Comparison of ENCODE assay signal across 6 cellular contexts in genomic region chr19:2266183-2266993, GRCh38. TPM values are rescaled to one million over a fixed set of nuclear protein-coding genes. Genes with fewer than 3 reads are reported as not detected.
DNase-seq lines count a peak whose midpoint lies in the region; ATAC-seq and TF ChIP-seq lines count a peak whose summit lies in the region.

No MANE protein-coding gene starts in this region.

- peak overlapping the region; percentile 62 for H3K4me3 ChIP-seq in DOHH2 (ENCODE audit: low read length)
- H3K4me3 ChIP-seq in coronary artery = peak overlapping the region; percentile 27

- TF ChIP-seq CTCF in DOHH2 (IDR thresholded peaks at IDR 0.05; ENCODE audit: low read depth, low read length, poor library complexity, severe bottlenecking) = no peak
- no peak for TF ChIP-seq CTCF in coronary artery (IDR thresholded peaks at IDR 0.05)
- TF ChIP-seq CTCF in progenitor cell of endocrine pancreas (IDR thresholded peaks at IDR 0.05; ENCODE audit: unreplicated experiment) = no peak

- peaks cover 19% of the 10 kb centered on the region for H3K36me3 ChIP-seq in DOHH2 (ENCODE audit: control insufficient read depth, low read length)

- H3K4me1 ChIP-seq in DOHH2 (ENCODE audit: control insufficient read depth, low read length) = peaks cover 64% of the 10 kb centered on the region

- peaks cover 17% of the 10 kb centered on the region for H3F3A ChIP-seq in DOHH2 (ENCODE audit: control insufficient read depth, insufficient read depth)

- H3K36me3 Mint-ChIP-seq in progenitor cell of endocrine pancreas (ENCODE audit: insufficient read depth) = peaks cover under 1% of the 10 kb centered on the region

- no peaks in the 10 kb centered on the region for H3K27me3 ChIP-seq in DOHH2 (ENCODE audit: control insufficient read depth, low read length)

- H3K27me3 Mint-ChIP-seq in progenitor cell of endocrine pancreas = no peaks in the 10 kb centered on the region

- no peaks in the 10 kb centered on the region for H3K9me3 ChIP-seq in DOHH2 (ENCODE audit: control insufficient read depth, insufficient read depth, low read length)

- H3K4me3 Mint-ChIP-seq in progenitor cell of endocrine pancreas (ENCODE audit: low read depth) = peak overlapping the region; percentile 21

- peak overlapping the region; percentile 20 for H3K27ac Mint-ChIP-seq in progenitor cell of endocrine pancreas

- peaks cover 12% of the 10 kb centered on the region; the same call in 1 of the 2 replicates for H4K20me1 ChIP-seq in DOHH2 (ENCODE audit: control insufficient read depth, insufficient read depth, low read depth, low read length)

- peak overlapping the region; percentile 71 for H3K27ac ChIP-seq in DOHH2 (ENCODE audit: low read depth, low read length)
- H3K27ac ChIP-seq in coronary artery = peak overlapping the region; percentile 26 to 65

- no peaks in the 10 kb centered on the region for H3K9me3 Mint-ChIP-seq in progenitor cell of endocrine pancreas (ENCODE audit: low read depth)

- H3K4me1 Mint-ChIP-seq in progenitor cell of endocrine pancreas (ENCODE audit: low read depth) = peaks cover 3% of the 10 kb centered on the region

- no peak for ATAC-seq in activated CD4-positive, CD25-positive, alpha-beta regulatory T cell treated with anti-CD3 and anti-CD28 coated beads, Interleukin-2, amount 50 U/mL, for 24 hours

- no peaks in the 10 kb centered on the region for H3K9me2 ChIP-seq in DOHH2 (replicated peaks; ENCODE audit: control insufficient read depth, low read length)

- peak overlapping the region; percentile 95 for H3K4me2 ChIP-seq in DOHH2 (ENCODE audit: low read length)

- H3K79me2 ChIP-seq in DOHH2 (ENCODE audit: control insufficient read depth, low read length) = peaks cover 41% of the 10 kb centered on the region

- peak; percentile 51 for DNase-seq in NCI-H1092 (lab: John Stamatoyannopoulos, UW)
- no peak for DNase-seq in coronary artery (ENCODE audit: low spot score)
- DNase-seq in progenitor cell of endocrine pancreas (ENCODE audit: low spot score, unreplicated experiment) = no peak
- DNase-seq in NCI-H1105 treated with DMSO at 0.1 percent for 48 hours (lab: John Stamatoyannopoulos, UW) = no peak

RNA-seq across cellular contexts. Expression of gene JSRP1, which starts 10.2 kb away (rescaled TPM):
- 1.00 and 1.6 TPM in 2 replicates for total RNA-seq in progenitor cell of endocrine pancreas

RNA-seq across cellular contexts. Expression of gene PEAK3, which starts 15.6 kb away (rescaled TPM):
- total RNA-seq in progenitor cell of endocrine pancreas = not detected in 2 replicates

RNA-seq across cellular contexts. Expression of gene AMH, which starts 17.3 kb away (rescaled TPM):
- total RNA-seq in progenitor cell of endocrine pancreas = 58.4 and 71.3 TPM in 2 replicates

RNA-seq across cellular contexts. Expression of gene SF3A2, which starts 29.8 kb away (rescaled TPM):
- total RNA-seq in progenitor cell of endocrine pancreas = 152 and 156 TPM in 2 replicates

RNA-seq across cellular contexts. Expression of gene PLEKHJ1, which starts 30.3 kb away (rescaled TPM):
- 116 and 119 TPM in 2 replicates for total RNA-seq in progenitor cell of endocrine pancreas
